ENCODE assay signal across 20 cellular contexts in the genomic region with DNA sequence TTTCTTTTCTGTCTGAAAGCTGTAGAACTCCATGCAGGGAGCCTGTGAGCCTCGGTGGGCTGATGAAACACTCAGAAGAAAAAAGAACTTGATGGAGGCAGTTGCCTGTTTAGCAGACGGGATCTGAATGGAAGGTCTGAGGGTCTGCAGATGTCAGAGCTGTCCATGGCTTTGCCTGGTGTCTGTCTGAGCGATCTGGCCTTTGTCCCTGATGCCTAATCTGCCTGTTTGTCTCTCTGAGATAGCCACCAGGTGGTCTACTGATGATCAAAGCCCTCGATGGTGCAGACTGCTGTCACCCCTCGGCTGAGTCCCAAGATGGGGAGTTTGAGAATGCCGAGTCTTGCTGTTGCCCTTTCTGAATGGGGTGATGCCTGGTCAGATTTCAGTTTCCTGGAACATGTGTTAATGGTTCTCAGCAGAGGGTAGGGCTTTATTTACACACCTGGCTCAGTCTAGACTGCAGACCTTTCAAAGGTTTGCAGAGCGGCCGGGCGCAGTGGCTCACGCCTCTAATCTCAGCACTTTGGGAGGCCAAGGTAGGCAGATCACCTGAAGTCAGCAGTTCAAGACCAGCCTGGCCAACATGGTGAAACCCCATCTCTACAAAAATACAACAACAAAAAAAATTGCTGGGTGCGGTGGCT.
DNase-seq lines count a peak whose midpoint lies in the region; ATAC-seq, FAIRE-seq and TF ChIP-seq lines count a peak whose summit lies in the region.
"Had no signal": no experiment of that assay in that cellular context is flagged by ENCODE, and none has a peak within 500 bp of the region (broad histone marks: within the 10 kb centered on the region; RNA-seq: fewer than 3 reads in every experiment).

No MANE protein-coding gene starts in this region.

- intact Hi-C loops in colonic mucosa (cut with DNase I) = no loop called here

- no peak for FAIRE-seq in small intestine (lab: Jason Lieb, UNC)
- FAIRE-seq: HTR-8/SVneo, islet of Langerhans had no signal

- H3K9ac ChIP-seq in colonic mucosa (ENCODE audit: low read depth in 2 of 2, low read length in 2 of 2) = no peak overlapping the region
- H3K9ac ChIP-seq: SK-N-SH had no signal

- no peaks in the 10 kb centered on the region for H3K4me1 ChIP-seq in colonic mucosa
- H3K4me1 ChIP-seq in small intestine (ENCODE audit: control insufficient read depth in 2 of 2, insufficient read depth in 1 of 2, low read depth in 1 of 2, low read length in 1 of 2) = no peaks in the 10 kb centered on the region

- no peak for ATAC-seq in GM18517 (IDR thresholded peaks at IDR 0.05; ENCODE audit: unreplicated experiment)
- ATAC-seq: naive thymus-derived CD8-positive, alpha-beta T cell; sciatic nerve; stimulated activated effector memory CD8-positive, alpha-beta T cell treated with anti-CD3 and anti-CD28 coated beads, Interleukin-12 subunit alpha, Interleukin-12 subunit beta, amount 100 ng/mL, for 72 hours had no signal

- 9 to 57% (median 25%) methylated on average over 11 of the region's 11 CpGs for WGBS in small intestine, 3 donors

- DNase-seq in HuH-7 (ENCODE audit: low spot score) (peak; percentile 43), NCI-H2107 treated with DMSO at 0.1 percent for 48 hours (lab: John Stamatoyannopoulos, UW; ENCODE audit: unreplicated experiment) (peak; percentile 78), colonic mucosa (peak; percentile 69), small intestine (peak; percentile 72)
- no peak for DNase-seq in activated naive CD4-positive, alpha-beta T cell treated with anti-CD3 and anti-CD28 coated beads, Interleukin-2, amount 50 U/mL, for 16 hours
- no peak for DNase-seq in activated CD4-positive, alpha-beta T cell treated with anti-CD3 and anti-CD28 coated beads for 1 hour
- DNase-seq: activated B cell treated with CpG ODN at 0.5 μM for 24 hours; brain microvascular endothelial cell; COR-L47; GOT3; hippocampal formation; naive thymus-derived CD8-positive, alpha-beta T cell; NCI-H82; ovary; SK-N-SH had no signal

- no peak overlapping the region for H3K4me3 ChIP-seq in colonic mucosa
- H3K4me3 ChIP-seq in small intestine (ENCODE audit: low read depth in 1 of 2, low read length in 2 of 2) = no peak overlapping the region
- H3K4me3 ChIP-seq: ovary had no signal

- H3K9me3 ChIP-seq in colonic mucosa (no peaks in the 10 kb centered on the region), small intestine (ENCODE audit: control insufficient read depth, low read depth) (no peaks in the 10 kb centered on the region)
- H3K9me3 ChIP-seq: ovary, SK-N-SH had no signal

- no peak for TF ChIP-seq CTCF in colonic mucosa (IDR thresholded peaks at IDR 0.05)

- H3K36me3 ChIP-seq in colonic mucosa (no peaks in the 10 kb centered on the region), small intestine (ENCODE audit: control insufficient read depth in 2 of 2, insufficient read depth in 2 of 2, low read length in 2 of 2) (no peaks in the 10 kb centered on the region)
- H3K36me3 ChIP-seq: brain microvascular endothelial cell, ovary had no signal

- no peaks in the 10 kb centered on the region for H3K27me3 ChIP-seq in colonic mucosa
- H3K27me3 ChIP-seq in small intestine (ENCODE audit: control insufficient read depth in 2 of 2, insufficient read depth in 2 of 2, low read length in 2 of 2) = no peaks in the 10 kb centered on the region
- H3K27me3 ChIP-seq: brain microvascular endothelial cell, ovary had no signal

- H3K27ac ChIP-seq in colonic mucosa (no peak overlapping the region), small intestine (ENCODE audit: low read depth in 1 of 2, low read length in 1 of 2) (peak overlapping the region in 1 of 2 donors; percentile 50)
- H3K27ac ChIP-seq: brain microvascular endothelial cell, ovary had no signal

Comparison
In these comparisons a context has a peak if more than half of its experiments do, and no peak if none do; other contexts are left out.
1. DNase-seq: peak in HuH-7 (single experiment), NCI-H2107 treated with DMSO at 0.1 percent for 48 hours (single experiment), colonic mucosa (single experiment) and small intestine (single experiment); none in activated naive CD4-positive, alpha-beta T cell treated with anti-CD3 and anti-CD28 coated beads, Interleukin-2, amount 50 U/mL, for 16 hours (single experiment) and activated CD4-positive, alpha-beta T cell treated with anti-CD3 and anti-CD28 coated beads for 1 hour (single experiment).